Comparison of ENCODE assay signal across 9 cellular contexts in genomic region chr9:78707481-78707977, GRCh38.
DNase-seq lines count a peak whose midpoint lies in the region; ATAC-seq and TF ChIP-seq lines count a peak whose summit lies in the region.
"Had no signal": no experiment of that assay in that cellular context is flagged by ENCODE, and none has a peak within 500 bp of the region (broad histone marks: within the 10 kb centered on the region; RNA-seq: fewer than 3 reads in every experiment).

No MANE protein-coding gene starts in this region.

- POLR2A ChIA-PET in OCI-LY7 (lab: Charles Lee), result interaction anchor here (0.6 kb wide), 2 partner anchors 145 to 1491 kb away, joined by 3 to 5 read pairs; no protein-coding TSS in a partner anchor

- H3K9me3 ChIP-seq in Karpas-422 (ENCODE audit: low read length) (no peaks in the 10 kb centered on the region), OCI-LY7 (ENCODE audit: low read length) (no peaks in the 10 kb centered on the region)

- H3K9me2 ChIP-seq in Karpas-422 (replicated peaks; ENCODE audit: insufficient read depth, low read length), result no peaks in the 10 kb centered on the region
- H3K9me2 ChIP-seq in OCI-LY7 (ENCODE audit: insufficient read depth, low read length), result no peaks in the 10 kb centered on the region

- BruUV-seq in OCI-LY7 (replicated peaks; lab: Mats Ljungman, UMichigan), result no TSS peak

- no peaks in the 10 kb centered on the region for H3K79me2 ChIP-seq in Karpas-422 (ENCODE audit: low read length)
- H3K79me2 ChIP-seq in OCI-LY7 (ENCODE audit: insufficient read depth, low read depth, low read length), result no peaks in the 10 kb centered on the region

- no peaks in the 10 kb centered on the region for H4K20me1 ChIP-seq in Karpas-422 (ENCODE audit: insufficient read depth, low read depth, low read length)
- no peaks in the 10 kb centered on the region for H4K20me1 ChIP-seq in OCI-LY7 (ENCODE audit: insufficient read depth, low read length)

- intact Hi-C loops in Right ventricle myocardium superior (cut with DNase I) (no loop called here), OCI-LY7 (cut with micrococcal nuclease; ENCODE audit: unreplicated experiment) (no loop called here)

- H2AFZ ChIP-seq in Karpas-422 (ENCODE audit: low read length), result no peak overlapping the region
- H2AFZ ChIP-seq in OCI-LY7 (ENCODE audit: low read length), result no peak overlapping the region

- H3K27ac ChIP-seq in Karpas-422 (ENCODE audit: low read length) (no peak overlapping the region), OCI-LY7 (ENCODE audit: low read depth, low read length, poor library complexity, severe bottlenecking) (no peak overlapping the region)

- H3K36me3 ChIP-seq in Karpas-422 (ENCODE audit: insufficient read depth, low read length) (no peaks in the 10 kb centered on the region), OCI-LY7 (ENCODE audit: insufficient read depth, low read length) (no peaks in the 10 kb centered on the region)

- DNase-seq in GM12864 (ENCODE audit: low read depth) (peak; percentile 3), HCEC 1CT (peak; percentile 82), Karpas-422 (peak; percentile 44), foreskin fibroblast (peak; percentile 29 to 61), NCI-H526 (lab: John Stamatoyannopoulos, UW) (no peak), inferior parietal cortex (ENCODE audit: extremely low spot score) (no peak), Right ventricle myocardium superior (no peak), OCI-LY7 (ENCODE audit: low spot score) (no peak)
- DNase-seq: activated CD8-positive, alpha-beta memory T cell treated with anti-CD3 and anti-CD28 coated beads, Interleukin-2, amount 10 ng/mL, durations not matched to agents 7 days and 5 days had no signal

- peaks cover 5% of the 10 kb centered on the region for H3K4me1 ChIP-seq in Karpas-422 (ENCODE audit: low read length)
- H3K4me1 ChIP-seq in OCI-LY7 (ENCODE audit: insufficient read depth, low read length, poor library complexity, severe bottlenecking), result no peaks in the 10 kb centered on the region

- ATAC-seq in Right ventricle myocardium superior (ENCODE audit: poor library complexity), result no peak
- ATAC-seq: activated CD8-positive, alpha-beta memory T cell treated with anti-CD3 and anti-CD28 coated beads, Interleukin-2, amount 10 ng/mL, durations not matched to agents 7 days and 5 days had no signal

- H3K9ac ChIP-seq in Karpas-422 (ENCODE audit: low read length), result no peak overlapping the region

- CTCF ChIA-PET in OCI-LY7 (lab: Charles Lee; ENCODE audit: unreplicated experiment), result no interaction called here

- no peaks in the 10 kb centered on the region for H3K27me3 ChIP-seq in Karpas-422 (ENCODE audit: low read length)

- TF ChIP-seq CTCF in GM12864 (IDR thresholded peaks at IDR 0.05; ENCODE audit: low read depth, low read length, missing control alignments), result no peak
- TF ChIP-seq CTCF in foreskin fibroblast (IDR thresholded peaks at IDR 0.05; ENCODE audit: low read depth, low read length), result no peak
- no peak for TF ChIP-seq CTCF in OCI-LY7 (conservative IDR thresholded peaks at IDR 0.05; ENCODE audit: low read length)

- no peak overlapping the region for H3K4me2 ChIP-seq in Karpas-422 (ENCODE audit: low read depth, low read length, poor library complexity, severe bottlenecking)
- H3K4me2 ChIP-seq in OCI-LY7 (ENCODE audit: low read length), result no peak overlapping the region

- no peak overlapping the region for H3K4me3 ChIP-seq in GM12864 (ENCODE audit: low read depth, low read length)
- H3K4me3 ChIP-seq in Karpas-422 (ENCODE audit: low read length), result no peak overlapping the region
- no peak overlapping the region for H3K4me3 ChIP-seq in foreskin fibroblast (ENCODE audit: low read depth in 1 of 2, low read length in 2 of 2)
- no peak overlapping the region for H3K4me3 ChIP-seq in OCI-LY7 (ENCODE audit: low read depth, low read length, poor library complexity, severe bottlenecking)

Comparison
In these comparisons a context has a peak if more than half of its experiments do, and no peak if none do; other contexts are left out.
1. DNase-seq: peak in GM12864 (single experiment), HCEC 1CT (single experiment), Karpas-422 (single experiment) and foreskin fibroblast (2 of 2); none in NCI-H526 (0 of 2), inferior parietal cortex (single experiment), Right ventricle myocardium superior (single experiment) and OCI-LY7 (single experiment).